Comparison of ENCODE assay signal across 19 cellular contexts in genomic region chr6:157072128-157072527, GRCh38.
"Had no signal": no experiment of that assay in that cellular context is flagged by ENCODE, and none has a peak within 500 bp of the region (broad histone marks: within the 10 kb centered on the region; RNA-seq: fewer than 3 reads in every experiment).

No MANE protein-coding gene starts in this region.

- FAIRE-seq: colon had no signal

- DNase-seq: foreskin keratinocyte; left colon; left ventricle myocardium superior; mesendoderm; mucosa of descending colon; sigmoid colon; stimulated activated CD4-positive, alpha-beta T cell treated with anti-CD3 and anti-CD28 coated beads, Interleukin-2, amount 100 ng/mL, for 24 hours; stimulated activated CD4-positive, alpha-beta T cell treated with anti-CD3 and anti-CD28 coated beads, Interleukin-4, amount 100 ng/mL, for 4 hours; stimulated activated naive B cell treated with anti-CD40 and anti-IgM and Interleukin-4, amounts not matched to agents 10 μg/mL and 1 μg/mL and 100 μg/mL, for 72 hours; stimulated activated naive CD8-positive, alpha-beta T cell treated with anti-CD3 and anti-CD28 coated beads, Interleukin-15, amount 100 ng/mL, for 72 hours; testis; upper lobe of right lung had no signal

- H3K27ac Mint-ChIP-seq: dendritic cell treated with granulocyte-macrophage colony-stimulating factor and Interleukin-4, amounts not matched to agents 40 ng/mL and 50 ng/mL, for 4 days; stimulated activated naive B cell treated with anti-CD40 and anti-IgM and Interleukin-4, amounts not matched to agents 10 μg/mL and 1 μg/mL and 100 μg/mL, for 72 hours; stimulated activated naive CD8-positive, alpha-beta T cell treated with anti-CD3 and anti-CD28 coated beads, Interleukin-15, amount 100 ng/mL, for 72 hours had no signal

- H3K36me3 ChIP-seq: right atrium auricular region, sigmoid colon, tibial nerve, upper lobe of right lung, vagina had no signal

- H3K9me3 ChIP-seq: mucosa of descending colon, right atrium auricular region, sigmoid colon, testis, tibial nerve, upper lobe of right lung, vagina had no signal

- H3K9me3 Mint-ChIP-seq: dendritic cell treated with granulocyte-macrophage colony-stimulating factor and Interleukin-4, amounts not matched to agents 40 ng/mL and 50 ng/mL, for 4 days; stimulated activated naive CD8-positive, alpha-beta T cell treated with anti-CD3 and anti-CD28 coated beads, Interleukin-15, amount 100 ng/mL, for 72 hours had no signal

- ATAC-seq: foreskin keratinocyte; left colon; left ventricle myocardium superior; mucosa of descending colon; stimulated activated naive B cell treated with anti-CD40 and anti-IgM and Interleukin-4, amounts not matched to agents 10 μg/mL and 1 μg/mL and 100 μg/mL, for 72 hours; stimulated activated naive CD8-positive, alpha-beta T cell treated with anti-CD3 and anti-CD28 coated beads, Interleukin-15, amount 100 ng/mL, for 72 hours; upper lobe of right lung had no signal

- H3K4me1 ChIP-seq: testis had no signal

- H3K27me3 Mint-ChIP-seq: dendritic cell treated with granulocyte-macrophage colony-stimulating factor and Interleukin-4, amounts not matched to agents 40 ng/mL and 50 ng/mL, for 4 days; stimulated activated naive B cell treated with anti-CD40 and anti-IgM and Interleukin-4, amounts not matched to agents 10 μg/mL and 1 μg/mL and 100 μg/mL, for 72 hours; stimulated activated naive CD8-positive, alpha-beta T cell treated with anti-CD3 and anti-CD28 coated beads, Interleukin-15, amount 100 ng/mL, for 72 hours had no signal

- H3K4me3 Mint-ChIP-seq: dendritic cell treated with granulocyte-macrophage colony-stimulating factor and Interleukin-4, amounts not matched to agents 40 ng/mL and 50 ng/mL, for 4 days; stimulated activated naive B cell treated with anti-CD40 and anti-IgM and Interleukin-4, amounts not matched to agents 10 μg/mL and 1 μg/mL and 100 μg/mL, for 72 hours; stimulated activated naive CD8-positive, alpha-beta T cell treated with anti-CD3 and anti-CD28 coated beads, Interleukin-15, amount 100 ng/mL, for 72 hours had no signal

- H3K4me3 ChIP-seq: lung, mucosa of descending colon, right atrium auricular region, sigmoid colon, skin epidermis, testis, tibial nerve, upper lobe of right lung, vagina had no signal

- H3K27me3 ChIP-seq: foreskin keratinocyte, right atrium auricular region, sigmoid colon, testis, tibial nerve, upper lobe of right lung, vagina had no signal

- H3K27ac ChIP-seq: foreskin keratinocyte, right atrium auricular region, sigmoid colon, skin epidermis, testis, tibial nerve, upper lobe of right lung, vagina had no signal
